ENCODE assay signal across 19 cellular contexts in genomic region chr15:49196856-49197255, GRCh38. TPM values are rescaled to one million over a fixed set of nuclear protein-coding genes. Genes with fewer than 3 reads are reported as not detected.
A peak's percentile ranks its signal among the peaks of the same experiment; 100 is the strongest.
DNase-seq lines count a peak whose midpoint lies in the region; ATAC-seq lines count a peak whose summit lies in the region.
"Had no signal": no experiment of that assay in that cellular context is flagged by ENCODE, and none has a peak within 500 bp of the region (broad histone marks: within the 10 kb centered on the region; RNA-seq: fewer than 3 reads in every experiment).

No MANE protein-coding gene starts in this region.

- H3K36me3 Mint-ChIP-seq in T-helper 17 cell (ENCODE audit: low read depth) = no peaks in the 10 kb centered on the region

- H3K4me3 Mint-ChIP-seq in T-helper 17 cell = no peak overlapping the region
- H3K4me3 Mint-ChIP-seq: B cell; CD4-positive, CD25-positive, alpha-beta regulatory T cell; CD8-positive, alpha-beta T cell; GM23338; H9 had no signal

- DNase-seq in T-helper 17 cell (no peak), left kidney (ENCODE audit: low read depth, low spot score) (peak; percentile 25), mesenteric fat pad (ENCODE audit: low spot score) (peak; percentile 39), NCI-H1105 treated with DMSO at 0.1 percent for 48 hours (lab: John Stamatoyannopoulos, UW) (no peak), NOMO-1 (lab: John Stamatoyannopoulos, UW; ENCODE audit: unreplicated experiment in 2 of 2) (no peak)
- DNase-seq: Caco-2; CD4-positive, CD25-positive, alpha-beta regulatory T cell; CD8-positive, alpha-beta T cell; DMS 273 treated with DMSO at 0.1 percent for 48 hours; DMS79; EL; GDM1; H9 had no signal

- no peak for ATAC-seq in T-helper 17 cell
- ATAC-seq in HG03196 (IDR thresholded peaks at IDR 0.05; ENCODE audit: unreplicated experiment) = no peak
- ATAC-seq: CD8-positive, alpha-beta T cell; GM12878; GM23338; HCT116 had no signal

- no peaks in the 10 kb centered on the region for H3K9me3 ChIP-seq in T-helper 17 cell (ENCODE audit: control insufficient read depth, low read length, poor library complexity, severe bottlenecking)
- H3K9me3 ChIP-seq: BLaER1, Caco-2 had no signal

- peaks cover 30% of the 10 kb centered on the region for H3K4me1 Mint-ChIP-seq in T-helper 17 cell

- H3K27me3 Mint-ChIP-seq in T-helper 17 cell = no peaks in the 10 kb centered on the region
- H3K27me3 Mint-ChIP-seq: B cell; CD4-positive, CD25-positive, alpha-beta regulatory T cell had no signal

- peak overlapping the region; percentile 45 for H3K27ac Mint-ChIP-seq in T-helper 17 cell
- H3K27ac Mint-ChIP-seq: B cell; CD4-positive, CD25-positive, alpha-beta regulatory T cell; CD8-positive, alpha-beta T cell; GM23338; H9 had no signal

RNA-seq across cellular contexts. Expression of gene GALK2, which starts 26.8 kb away (rescaled TPM):
- 10 to 100 TPM; 23.3 to 25.2 TPM for total RNA-seq in T-helper 17 cell
- 25.0 TPM for total RNA-seq in mesenteric fat pad

RNA-seq across cellular contexts. Expression of gene COPS2, which starts 41.5 kb away (rescaled TPM):
- total RNA-seq in T-helper 17 cell (100 to 1,000 TPM in 1 of 2 donors, 10 to 100 TPM in 1; 95.8 to 107 TPM), mesenteric fat pad (78.9 TPM)

Comparison
In these comparisons a context has a peak if more than half of its experiments do, and no peak if none do; other contexts are left out.
1. DNase-seq: peak in left kidney (single experiment) and mesenteric fat pad (single experiment); none in T-helper 17 cell (0 of 3), NCI-H1105 treated with DMSO at 0.1 percent for 48 hours (single experiment) and NOMO-1 (0 of 2).